ENCODE assay signal across 8 cellular contexts in the genomic region with DNA sequence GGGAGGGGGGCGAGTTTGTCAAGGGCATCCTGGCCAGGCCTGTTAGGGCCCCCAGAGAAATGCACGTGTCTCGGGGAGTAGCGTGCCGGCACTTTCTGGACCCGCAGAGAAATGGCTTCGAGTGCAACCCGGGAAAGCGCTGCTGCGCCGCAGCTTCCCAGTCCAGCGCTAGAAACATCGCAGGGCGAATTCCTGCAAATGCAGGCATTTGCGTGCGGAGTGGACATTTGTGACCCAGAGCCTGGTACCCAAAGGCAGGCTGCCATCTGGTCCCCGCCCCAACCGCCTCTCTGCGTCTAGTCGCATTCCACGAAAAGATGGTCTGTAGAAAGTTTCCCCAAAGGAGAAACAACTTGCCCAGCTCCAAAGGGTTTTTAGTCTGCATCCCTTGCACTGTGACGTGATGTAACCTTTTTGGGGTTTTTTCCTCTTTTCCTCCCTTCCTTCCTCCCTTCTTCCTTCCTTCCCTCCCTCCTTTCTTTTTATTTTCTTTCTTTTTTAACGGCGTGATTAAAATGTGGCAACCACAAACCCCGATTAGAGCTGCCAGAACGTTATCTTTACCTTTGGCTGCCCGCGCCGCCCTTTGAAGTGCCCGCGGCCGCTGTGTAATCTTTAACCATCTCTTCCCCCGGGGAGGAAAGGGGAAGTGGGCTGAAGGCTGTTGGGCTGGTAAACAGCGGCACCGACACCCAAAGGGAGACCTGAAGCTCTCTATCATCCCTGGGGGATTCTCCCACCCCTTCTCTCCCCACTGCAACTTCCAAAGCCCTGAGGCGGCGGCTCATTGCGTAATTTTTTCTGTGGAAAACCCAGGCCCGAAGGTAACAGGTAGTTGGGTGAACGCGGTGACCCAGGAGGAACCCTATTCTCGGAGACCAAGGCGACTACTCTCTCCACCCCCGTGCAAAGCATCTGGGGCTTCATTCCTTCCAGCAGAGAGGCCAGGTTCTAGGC. TPM values are rescaled to one million over a fixed set of nuclear protein-coding genes. Genes with fewer than 3 reads are reported as not detected.
DNase-seq lines count a peak whose midpoint lies in the region; ATAC-seq lines count a peak whose summit lies in the region.

No MANE protein-coding gene starts in this region.

- peak; percentile 90 for ATAC-seq in HG03097 (IDR thresholded peaks at IDR 0.05; ENCODE audit: low FRiP score, unreplicated experiment)

- H3K9me3 ChIP-seq in iPS-15b (ENCODE audit: control insufficient read depth, insufficient read depth, low read length) (peaks cover 7% of the 10 kb centered on the region), skeletal muscle tissue (ENCODE audit: control insufficient read depth in 3 of 3, low read length in 3 of 3) (peaks cover 0 to under 1% (median 0%) of the 10 kb centered on the region in 3 donors)

- peaks cover 17% of the 10 kb centered on the region for H3K4me1 Mint-ChIP-seq in activated CD4-positive, alpha-beta memory T cell treated with anti-CD3 and anti-CD28 coated beads for 36 hours (ENCODE audit: low read depth)

- H3K4me3 Mint-ChIP-seq in activated CD4-positive, alpha-beta memory T cell treated with anti-CD3 and anti-CD28 coated beads for 36 hours, result peak overlapping the region; percentile 55

- POLR2A ChIA-PET in activated CD4-positive, alpha-beta memory T cell treated with anti-CD3 and anti-CD28 coated beads for 36 hours (lab: Charles Lee), result no interaction called here

- no peak overlapping the region for H3K27ac ChIP-seq in skeletal muscle tissue (ENCODE audit: low read depth, low read length)

- H3K27ac Mint-ChIP-seq in activated CD4-positive, alpha-beta memory T cell treated with anti-CD3 and anti-CD28 coated beads for 36 hours, result no peak overlapping the region

- H3K9ac ChIP-seq in iPS-15b (ENCODE audit: low read depth, low read length) (no peak overlapping the region), skeletal muscle tissue (ENCODE audit: low read depth in 1 of 3, low read length in 3 of 3) (peak overlapping the region; percentile 33 to 74 (median 52))

- peaks cover 2% of the 10 kb centered on the region for H3K36me3 Mint-ChIP-seq in activated CD4-positive, alpha-beta memory T cell treated with anti-CD3 and anti-CD28 coated beads for 36 hours

- CTCF ChIA-PET in activated CD4-positive, alpha-beta memory T cell treated with anti-CD3 and anti-CD28 coated beads for 36 hours (lab: Charles Lee), result interaction anchor here (0.9 to 2.2 kb wide), 2 partner anchors 25 to 707 kb away, joined by 3 to 5 read pairs; no protein-coding TSS in a partner anchor

- peaks cover 59% of the 10 kb centered on the region for H3K27me3 Mint-ChIP-seq in activated CD4-positive, alpha-beta memory T cell treated with anti-CD3 and anti-CD28 coated beads for 36 hours

- H3K27me3 ChIP-seq in iPS-15b (ENCODE audit: control insufficient read depth, insufficient read depth, low read length) (peaks cover 66% of the 10 kb centered on the region), skeletal muscle tissue (ENCODE audit: control insufficient read depth in 3 of 3, insufficient read depth in 3 of 3, low read length in 3 of 3) (peaks cover 14 to 24% (median 17%) of the 10 kb centered on the region in 3 donors)

- H3K4me3 ChIP-seq in iPS-15b (ENCODE audit: low read depth, low read length) (peak overlapping the region; percentile 65), skeletal muscle tissue (ENCODE audit: low read length in 3 of 3) (peak overlapping the region; percentile 63 to 82 (median 74))

- intact Hi-C loops in activated CD4-positive, alpha-beta memory T cell treated with anti-CD3 and anti-CD28 coated beads for 36 hours (cut with micrococcal nuclease), result no loop called here

- H3K36me3 ChIP-seq in iPS-15b (ENCODE audit: control insufficient read depth, insufficient read depth, low read length) (no peaks in the 10 kb centered on the region), skeletal muscle tissue (ENCODE audit: control insufficient read depth in 3 of 3, insufficient read depth in 3 of 3, low read length in 3 of 3) (no peaks in the 10 kb centered on the region)

- H3K4me1 ChIP-seq in iPS-15b (ENCODE audit: control insufficient read depth, insufficient read depth, low read length) (no peaks in the 10 kb centered on the region), skeletal muscle tissue (ENCODE audit: control insufficient read depth in 3 of 3, insufficient read depth in 3 of 3, low read length in 3 of 3) (peaks cover 8 to 18% (median 13%) of the 10 kb centered on the region in 3 donors)

- peaks cover 17% of the 10 kb centered on the region for H3K9me3 Mint-ChIP-seq in activated CD4-positive, alpha-beta memory T cell treated with anti-CD3 and anti-CD28 coated beads for 36 hours

- peak; percentile 55 for DNase-seq in NCI-H82 (lab: John Stamatoyannopoulos, UW)
- no peak for DNase-seq in NCI-H82 treated with DMSO at 0.1 percent for 48 hours (lab: John Stamatoyannopoulos, UW; ENCODE audit: unreplicated experiment)
- DNase-seq in activated CD4-positive, alpha-beta memory T cell treated with anti-CD3 and anti-CD28 coated beads for 36 hours, result no peak
- DNase-seq in NCI-H1694 (lab: John Stamatoyannopoulos, UW), result no peak
- no peak for DNase-seq in NCI-H2107 (lab: John Stamatoyannopoulos, UW)

RNA-seq across cellular contexts. Expression of gene LGR5, which starts 1.1 kb away (rescaled TPM):
- total RNA-seq in activated CD4-positive, alpha-beta memory T cell treated with anti-CD3 and anti-CD28 coated beads for 36 hours, result not detected
- total RNA-seq in skeletal muscle tissue, result 4.7 TPM
